Comparison of ENCODE assay signal across 8 cellular contexts in the genomic region with DNA sequence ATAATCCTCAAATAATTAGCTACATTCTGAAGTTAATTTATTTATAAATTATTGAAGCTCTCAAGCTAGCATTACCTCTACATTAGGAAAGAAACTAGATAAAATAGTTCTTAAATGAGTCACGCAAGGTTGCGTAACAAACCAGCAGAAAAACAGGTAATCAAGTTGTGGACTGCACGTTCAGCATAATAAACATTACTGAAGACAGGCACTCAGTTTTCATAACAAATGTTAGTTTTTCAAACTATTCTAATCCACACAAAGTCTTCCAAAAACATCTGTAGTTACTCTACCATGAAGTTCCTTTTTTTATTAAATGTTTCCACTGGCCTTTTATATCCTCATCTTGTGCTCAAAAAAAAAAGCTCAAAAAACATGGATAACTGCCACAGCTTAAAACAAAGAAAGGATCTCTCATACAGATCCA. TPM values are rescaled to one million over a fixed set of nuclear protein-coding genes. Genes with fewer than 3 reads are reported as not detected.
DNase-seq lines count a peak whose midpoint lies in the region; ATAC-seq and TF ChIP-seq lines count a peak whose summit lies in the region.

No MANE protein-coding gene starts in this region.

- H4K20me1 ChIP-seq in GM23338 (replicated peaks; ENCODE audit: insufficient read depth) = peaks cover 16% of the 10 kb centered on the region; the same call in 1 of the 2 replicates

- peak overlapping the region; percentile 81 for H3K4me3 ChIP-seq in GM23338
- peak overlapping the region; percentile 52 for H3K4me3 ChIP-seq in RWPE2 (ENCODE audit: severe bottlenecking)
- peak overlapping the region; percentile 91 for H3K4me3 ChIP-seq in retinal pigment epithelial cell (ENCODE audit: low read length)

- no peaks in the 10 kb centered on the region for H3F3A ChIP-seq in GM23338 (replicated peaks; ENCODE audit: low read depth)

- H3K9me2 ChIP-seq in GM23338 (ENCODE audit: insufficient read depth) = no peaks in the 10 kb centered on the region

- no peaks in the 10 kb centered on the region for H3K36me3 ChIP-seq in GM23338 (ENCODE audit: insufficient read depth)
- peaks cover 51% of the 10 kb centered on the region for H3K36me3 ChIP-seq in RWPE2 (ENCODE audit: low read depth)

- H2AFZ ChIP-seq in GM23338 = no peak overlapping the region

- no peaks in the 10 kb centered on the region for H3K27me3 Mint-ChIP-seq in GM23338 (ENCODE audit: insufficient read depth, low read depth, poor library complexity)

- H3K4me2 ChIP-seq in GM23338 = peak overlapping the region; percentile 87

- H3K36me3 Mint-ChIP-seq in GM23338 (ENCODE audit: low read depth) = peaks cover 15% of the 10 kb centered on the region; the same call in 2 of the 3 replicates

- H3K79me2 ChIP-seq in GM23338 (replicated peaks; ENCODE audit: insufficient read depth) = peaks cover 63% of the 10 kb centered on the region

- H3K27ac ChIP-seq in GM23338 (ENCODE audit: low read depth) = no peak overlapping the region
- peak overlapping the region; percentile 39 for H3K27ac ChIP-seq in RWPE2 (ENCODE audit: poor library complexity, severe bottlenecking)

- no peaks in the 10 kb centered on the region for H3K9me3 Mint-ChIP-seq in GM23338

- H3K4me1 ChIP-seq in GM23338 (ENCODE audit: insufficient read depth) (peaks cover 8% of the 10 kb centered on the region), RWPE2 (ENCODE audit: insufficient read depth, poor library complexity, severe bottlenecking) (peaks cover 15% of the 10 kb centered on the region)

- H3K9me3 ChIP-seq in RWPE2 (ENCODE audit: severe bottlenecking) = no peaks in the 10 kb centered on the region

- H3K27ac Mint-ChIP-seq in GM23338 = no peak overlapping the region

- H3K27me3 ChIP-seq in GM23338 (ENCODE audit: insufficient read depth) = no peaks in the 10 kb centered on the region
- no peaks in the 10 kb centered on the region for H3K27me3 ChIP-seq in RWPE2 (ENCODE audit: insufficient read depth, poor library complexity, severe bottlenecking)

- DNase-seq in GM23338 (ENCODE audit: low spot score) (no peak), RWPE2 (ENCODE audit: low spot score) (no peak), fibroblast of gingiva (ENCODE audit: low read depth) (peak; percentile 7), retinal pigment epithelial cell (ENCODE audit: low read depth) (no peak), NCI-H524 treated with DMSO at 0.1 percent for 48 hours (lab: John Stamatoyannopoulos, UW) (no peak), hippocampal formation (lab: John Stamatoyannopoulos, UW) (no peak), GDM1 (lab: John Stamatoyannopoulos, UW) (no peak)

- peak overlapping the region; percentile 94 for H3K4me3 Mint-ChIP-seq in GM23338

- ATAC-seq in GM23338 (no peak), RWPE2 (ENCODE audit: low read depth) (peak; percentile 45; the same call in 2 of the 3 replicates), GM21447 (IDR thresholded peaks at IDR 0.05; ENCODE audit: unreplicated experiment) (no peak)

- H3K4me1 Mint-ChIP-seq in GM23338 = peaks cover 8% of the 10 kb centered on the region; the same call in 2 of the 3 replicates

- TF ChIP-seq CTCF in GM23338 (conservative IDR thresholded peaks at IDR 0.05; ENCODE audit: low read depth in 2 of 2) (no peak), RWPE2 (IDR thresholded peaks at IDR 0.05; ENCODE audit: poor library complexity, severe bottlenecking) (no peak), retinal pigment epithelial cell (conservative IDR thresholded peaks at IDR 0.05; ENCODE audit: low read depth, low read length) (no peak)

TF ChIP-seq in GM23338, 12 proteins besides CTCF, POLR2A, EP300 and RAD21 (continues in another document):
- TF ChIP-seq JUNB (IDR thresholded peaks at IDR 0.05; ENCODE audit: unreplicated experiment) = no peak
- TF ChIP-seq ZNF114 (CRISPR knock-in tag; IDR thresholded peaks at IDR 0.05) = no peak
- TF ChIP-seq, protein P1, sequence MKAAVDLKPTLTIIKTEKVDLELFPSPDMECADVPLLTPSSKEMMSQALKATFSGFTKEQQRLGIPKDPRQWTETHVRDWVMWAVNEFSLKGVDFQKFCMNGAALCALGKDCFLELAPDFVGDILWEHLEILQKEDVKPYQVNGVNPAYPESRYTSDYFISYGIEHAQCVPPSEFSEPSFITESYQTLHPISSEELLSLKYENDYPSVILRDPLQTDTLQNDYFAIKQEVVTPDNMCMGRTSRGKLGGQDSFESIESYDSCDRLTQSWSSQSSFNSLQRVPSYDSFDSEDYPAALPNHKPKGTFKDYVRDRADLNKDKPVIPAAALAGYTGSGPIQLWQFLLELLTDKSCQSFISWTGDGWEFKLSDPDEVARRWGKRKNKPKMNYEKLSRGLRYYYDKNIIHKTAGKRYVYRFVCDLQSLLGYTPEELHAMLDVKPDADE (IDR thresholded peaks at IDR 0.05) = no peak
- TF ChIP-seq EZH2 (IDR thresholded peaks at IDR 0.05; ENCODE audit: low read depth, unreplicated experiment) = no peak
- TF ChIP-seq EZH2phosphoT487 (IDR thresholded peaks at IDR 0.05; ENCODE audit: unreplicated experiment) = no peak
- TF ChIP-seq, protein P2, sequence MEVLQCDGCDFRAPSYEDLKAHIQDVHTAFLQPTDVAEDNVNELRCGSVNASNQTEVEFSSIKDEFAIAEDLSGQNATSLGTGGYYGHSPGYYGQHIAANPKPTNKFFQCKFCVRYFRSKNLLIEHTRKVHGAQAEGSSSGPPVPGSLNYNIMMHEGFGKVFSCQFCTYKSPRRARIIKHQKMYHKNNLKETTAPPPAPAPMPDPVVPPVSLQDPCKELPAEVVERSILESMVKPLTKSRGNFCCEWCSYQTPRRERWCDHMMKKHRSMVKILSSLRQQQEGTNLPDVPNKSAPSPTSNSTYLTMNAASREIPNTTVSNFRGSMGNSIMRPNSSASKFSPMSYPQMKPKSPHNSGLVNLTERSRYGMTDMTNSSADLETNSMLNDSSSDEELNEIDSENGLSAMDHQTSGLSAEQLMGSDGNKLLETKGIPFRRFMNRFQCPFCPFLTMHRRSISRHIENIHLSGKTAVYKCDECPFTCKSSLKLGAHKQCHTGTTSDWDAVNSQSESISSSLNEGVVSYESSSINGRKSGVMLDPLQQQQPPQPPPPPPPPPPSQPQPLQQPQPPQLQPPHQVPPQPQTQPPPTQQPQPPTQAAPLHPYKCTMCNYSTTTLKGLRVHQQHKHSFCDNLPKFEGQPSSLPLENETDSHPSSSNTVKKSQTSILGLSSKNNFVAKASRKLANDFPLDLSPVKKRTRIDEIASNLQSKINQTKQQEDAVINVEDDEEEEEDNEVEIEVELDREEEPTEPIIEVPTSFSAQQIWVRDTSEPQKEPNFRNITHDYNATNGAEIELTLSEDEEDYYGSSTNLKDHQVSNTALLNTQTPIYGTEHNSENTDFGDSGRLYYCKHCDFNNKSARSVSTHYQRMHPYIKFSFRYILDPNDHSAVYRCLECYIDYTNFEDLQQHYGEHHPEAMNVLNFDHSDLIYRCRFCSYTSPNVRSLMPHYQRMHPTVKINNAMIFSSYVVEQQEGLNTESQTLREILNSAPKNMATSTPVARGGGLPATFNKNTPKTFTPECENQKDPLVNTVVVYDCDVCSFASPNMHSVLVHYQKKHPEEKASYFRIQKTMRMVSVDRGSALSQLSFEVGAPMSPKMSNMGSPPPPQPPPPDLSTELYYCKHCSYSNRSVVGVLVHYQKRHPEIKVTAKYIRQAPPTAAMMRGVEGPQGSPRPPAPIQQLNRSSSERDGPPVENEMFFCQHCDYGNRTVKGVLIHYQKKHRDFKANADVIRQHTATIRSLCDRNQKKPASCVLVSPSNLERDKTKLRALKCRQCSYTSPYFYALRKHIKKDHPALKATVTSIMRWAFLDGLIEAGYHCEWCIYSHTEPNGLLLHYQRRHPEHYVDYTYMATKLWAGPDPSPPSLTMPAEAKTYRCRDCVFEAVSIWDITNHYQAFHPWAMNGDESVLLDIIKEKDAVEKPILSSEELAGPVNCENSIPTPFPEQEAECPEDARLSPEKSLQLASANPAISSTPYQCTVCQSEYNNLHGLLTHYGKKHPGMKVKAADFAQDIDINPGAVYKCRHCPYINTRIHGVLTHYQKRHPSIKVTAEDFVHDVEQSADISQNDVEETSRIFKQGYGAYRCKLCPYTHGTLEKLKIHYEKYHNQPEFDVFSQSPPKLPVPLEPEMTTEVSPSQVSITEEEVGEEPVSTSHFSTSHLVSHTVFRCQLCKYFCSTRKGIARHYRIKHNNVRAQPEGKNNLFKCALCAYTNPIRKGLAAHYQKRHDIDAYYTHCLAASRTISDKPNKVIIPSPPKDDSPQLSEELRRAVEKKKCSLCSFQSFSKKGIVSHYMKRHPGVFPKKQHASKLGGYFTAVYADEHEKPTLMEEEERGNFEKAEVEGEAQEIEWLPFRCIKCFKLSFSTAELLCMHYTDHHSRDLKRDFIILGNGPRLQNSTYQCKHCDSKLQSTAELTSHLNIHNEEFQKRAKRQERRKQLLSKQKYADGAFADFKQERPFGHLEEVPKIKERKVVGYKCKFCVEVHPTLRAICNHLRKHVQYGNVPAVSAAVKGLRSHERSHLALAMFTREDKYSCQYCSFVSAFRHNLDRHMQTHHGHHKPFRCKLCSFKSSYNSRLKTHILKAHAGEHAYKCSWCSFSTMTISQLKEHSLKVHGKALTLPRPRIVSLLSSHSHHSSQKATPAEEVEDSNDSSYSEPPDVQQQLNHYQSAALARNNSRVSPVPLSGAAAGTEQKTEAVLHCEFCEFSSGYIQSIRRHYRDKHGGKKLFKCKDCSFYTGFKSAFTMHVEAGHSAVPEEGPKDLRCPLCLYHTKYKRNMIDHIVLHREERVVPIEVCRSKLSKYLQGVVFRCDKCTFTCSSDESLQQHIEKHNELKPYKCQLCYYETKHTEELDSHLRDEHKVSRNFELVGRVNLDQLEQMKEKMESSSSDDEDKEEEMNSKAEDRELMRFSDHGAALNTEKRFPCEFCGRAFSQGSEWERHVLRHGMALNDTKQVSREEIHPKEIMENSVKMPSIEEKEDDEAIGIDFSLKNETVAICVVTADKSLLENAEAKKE (CRISPR knock-in tag; IDR thresholded peaks at IDR 0.05) = no peak

RNA-seq across cellular contexts. Expression of a gene that starts 1.3 kb away (rescaled TPM):
- 67.3 and 81.3 TPM in 2 replicates for total RNA-seq in GM23338 (2014; rRNA removed; shearing (Covaris generic))
- polyA plus RNA-seq in GM23338 (2016; fragmentation: Nextera tagmentation; extraction: Ambion mirVana) = 18.5 and 21.1 TPM in 2 replicates

RNA-seq across cellular contexts. Expression of a gene that starts 5.8 kb away (rescaled TPM):
- 20.6 and 25.8 TPM in 2 replicates for total RNA-seq in GM23338 (2014; rRNA removed; shearing (Covaris generic))
- polyA plus RNA-seq in GM23338 (2016; fragmentation: Nextera tagmentation; extraction: Ambion mirVana) = 13.4 and 16.9 TPM in 2 replicates
